Comparison of ENCODE assay signal across 11 cellular contexts in genomic region chr17:65049085-65049756, GRCh38. TPM values are rescaled to one million over a fixed set of nuclear protein-coding genes. Genes with fewer than 3 reads are reported as not detected.
DNase-seq lines count a peak whose midpoint lies in the region; ATAC-seq, FAIRE-seq and TF ChIP-seq lines count a peak whose summit lies in the region.
"Had no signal": no experiment of that assay in that cellular context is flagged by ENCODE, and none has a peak within 500 bp of the region (broad histone marks: within the 10 kb centered on the region; RNA-seq: fewer than 3 reads in every experiment).

No MANE protein-coding gene starts in this region.

- no peak for TF ChIP-seq CTCF in psoas muscle (IDR thresholded peaks at IDR 0.05)

- ATAC-seq in HG02852 (IDR thresholded peaks at IDR 0.05; ENCODE audit: unreplicated experiment) (peak; percentile 59), psoas muscle (peak in 3 of 4 donors; percentile 56 to 81 (median 76))

- peaks cover 6 to 54% of the 10 kb centered on the region in 2 donors for H3K36me3 ChIP-seq in psoas muscle (ENCODE audit: insufficient read depth in 1 of 2, low read depth in 1 of 2)

- intact Hi-C loops in psoas muscle (cut with DNase I): no loop called here

- H3K9me3 ChIP-seq in psoas muscle: no peaks in the 10 kb centered on the region

- H3K4me3 ChIP-seq in psoas muscle: peak overlapping the region; percentile 3

- H3K27ac Mint-ChIP-seq in activated naive CD4-positive, alpha-beta T cell treated with anti-CD3 and anti-CD28 coated beads, Interleukin-2, amount 50 U/mL, for 24 hours: peak overlapping the region; percentile 74

- peaks cover 81% of the 10 kb centered on the region for H3K4me1 Mint-ChIP-seq in activated naive CD4-positive, alpha-beta T cell treated with anti-CD3 and anti-CD28 coated beads, Interleukin-2, amount 50 U/mL, for 24 hours

- H3K36me3 Mint-ChIP-seq in activated naive CD4-positive, alpha-beta T cell treated with anti-CD3 and anti-CD28 coated beads, Interleukin-2, amount 50 U/mL, for 24 hours: peaks cover 29% of the 10 kb centered on the region

- H3K27ac ChIP-seq in psoas muscle: peak overlapping the region; percentile 52

- H3K27me3 ChIP-seq in psoas muscle (ENCODE audit: insufficient read depth in 3 of 3, low read length in 2 of 3): no peaks in the 10 kb centered on the region

- peaks cover 64% of the 10 kb centered on the region for H3K4me1 ChIP-seq in psoas muscle

- no peak for DNase-seq in GM18507 (ENCODE audit: extremely low spot score, insufficient read length, low read depth)
- no peak for DNase-seq in psoas muscle
- no peak for DNase-seq in NCI-H69 (lab: John Stamatoyannopoulos, UW)
- DNase-seq in effector CD8-positive, alpha-beta T cell (lab: John Stamatoyannopoulos, UW): no peak
- DNase-seq in activated CD8-positive, alpha-beta memory T cell treated with anti-CD3 and anti-CD28 coated beads, Interleukin-2, amount 50 U/mL, for 48 hours: no peak
- no peak for DNase-seq in NCI-H146 (lab: John Stamatoyannopoulos, UW)
- DNase-seq: activated effector memory CD4-positive, alpha-beta T cell treated with anti-CD3 and anti-CD28 coated beads, Interleukin-2, amount 50 U/mL, for 16 hours; NCI-H446; occipital lobe had no signal

- WGBS in psoas muscle, 3 donors: 45 to 72% (median 53%) methylated on average over 5 of the region's 5 CpGs

- no peaks in the 10 kb centered on the region for H3K9me3 Mint-ChIP-seq in activated naive CD4-positive, alpha-beta T cell treated with anti-CD3 and anti-CD28 coated beads, Interleukin-2, amount 50 U/mL, for 24 hours

- H3K27me3 Mint-ChIP-seq in activated naive CD4-positive, alpha-beta T cell treated with anti-CD3 and anti-CD28 coated beads, Interleukin-2, amount 50 U/mL, for 24 hours: no peaks in the 10 kb centered on the region

- H3K4me3 Mint-ChIP-seq in activated naive CD4-positive, alpha-beta T cell treated with anti-CD3 and anti-CD28 coated beads, Interleukin-2, amount 50 U/mL, for 24 hours: peak overlapping the region; percentile 21

- peak; percentile 47 for FAIRE-seq in GM18507 (lab: Jason Lieb, UNC)

RNA-seq across cellular contexts. Expression of gene GNA13, which starts 7.3 kb away (rescaled TPM):
- 10 to 100 TPM; 34.2 to 85.5 (median 50.4) TPM for total RNA-seq in psoas muscle
- polyA plus RNA-seq in psoas muscle: 10 to 100 TPM; 32.7 to 67.2 (median 38.1) TPM
